In the genomic region with DNA sequence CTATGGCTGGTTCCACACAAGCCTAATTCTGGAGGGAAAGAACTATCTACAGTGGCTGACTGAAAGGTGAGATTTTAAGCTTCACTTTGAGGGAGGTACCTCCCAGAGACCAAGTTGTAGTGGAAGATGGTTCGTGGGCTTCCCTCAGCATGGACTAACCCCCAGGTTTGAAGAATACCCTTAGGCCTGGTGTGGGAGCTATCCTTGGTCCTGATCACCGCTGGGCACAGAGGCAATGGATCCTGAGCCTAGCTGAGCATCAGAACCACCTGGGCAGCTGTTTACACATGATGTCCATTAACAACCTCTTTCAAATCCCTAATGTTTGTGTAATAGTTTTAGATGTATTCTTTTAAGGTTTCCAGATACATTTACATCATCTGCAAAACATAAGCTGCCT, we compare ENCODE assay signal across 3 cellular contexts.
TF ChIP-seq lines count a peak whose summit lies in the region.

No MANE protein-coding gene starts in this region.

TF ChIP-seq in SK-N-SH, 30 proteins besides CTCF, POLR2A, EP300 and RAD21 (continued from another document):
- TF ChIP-seq, protein P1, sequence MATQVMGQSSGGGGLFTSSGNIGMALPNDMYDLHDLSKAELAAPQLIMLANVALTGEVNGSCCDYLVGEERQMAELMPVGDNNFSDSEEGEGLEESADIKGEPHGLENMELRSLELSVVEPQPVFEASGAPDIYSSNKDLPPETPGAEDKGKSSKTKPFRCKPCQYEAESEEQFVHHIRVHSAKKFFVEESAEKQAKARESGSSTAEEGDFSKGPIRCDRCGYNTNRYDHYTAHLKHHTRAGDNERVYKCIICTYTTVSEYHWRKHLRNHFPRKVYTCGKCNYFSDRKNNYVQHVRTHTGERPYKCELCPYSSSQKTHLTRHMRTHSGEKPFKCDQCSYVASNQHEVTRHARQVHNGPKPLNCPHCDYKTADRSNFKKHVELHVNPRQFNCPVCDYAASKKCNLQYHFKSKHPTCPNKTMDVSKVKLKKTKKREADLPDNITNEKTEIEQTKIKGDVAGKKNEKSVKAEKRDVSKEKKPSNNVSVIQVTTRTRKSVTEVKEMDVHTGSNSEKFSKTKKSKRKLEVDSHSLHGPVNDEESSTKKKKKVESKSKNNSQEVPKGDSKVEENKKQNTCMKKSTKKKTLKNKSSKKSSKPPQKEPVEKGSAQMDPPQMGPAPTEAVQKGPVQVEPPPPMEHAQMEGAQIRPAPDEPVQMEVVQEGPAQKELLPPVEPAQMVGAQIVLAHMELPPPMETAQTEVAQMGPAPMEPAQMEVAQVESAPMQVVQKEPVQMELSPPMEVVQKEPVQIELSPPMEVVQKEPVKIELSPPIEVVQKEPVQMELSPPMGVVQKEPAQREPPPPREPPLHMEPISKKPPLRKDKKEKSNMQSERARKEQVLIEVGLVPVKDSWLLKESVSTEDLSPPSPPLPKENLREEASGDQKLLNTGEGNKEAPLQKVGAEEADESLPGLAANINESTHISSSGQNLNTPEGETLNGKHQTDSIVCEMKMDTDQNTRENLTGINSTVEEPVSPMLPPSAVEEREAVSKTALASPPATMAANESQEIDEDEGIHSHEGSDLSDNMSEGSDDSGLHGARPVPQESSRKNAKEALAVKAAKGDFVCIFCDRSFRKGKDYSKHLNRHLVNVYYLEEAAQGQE (IDR thresholded peaks at IDR 0.05; ENCODE audit: low read depth, low read length): peak; percentile 95
TF ChIP-seq in SK-N-SH: peak in this region for 1.

TF ChIP-seq in SK-N-SH treated with all-trans-retinoic acid at 6 μM for 48 hours, 23 proteins besides CTCF, POLR2A, EP300 and RAD21 (continued from another document):
- TF ChIP-seq, protein P2, sequence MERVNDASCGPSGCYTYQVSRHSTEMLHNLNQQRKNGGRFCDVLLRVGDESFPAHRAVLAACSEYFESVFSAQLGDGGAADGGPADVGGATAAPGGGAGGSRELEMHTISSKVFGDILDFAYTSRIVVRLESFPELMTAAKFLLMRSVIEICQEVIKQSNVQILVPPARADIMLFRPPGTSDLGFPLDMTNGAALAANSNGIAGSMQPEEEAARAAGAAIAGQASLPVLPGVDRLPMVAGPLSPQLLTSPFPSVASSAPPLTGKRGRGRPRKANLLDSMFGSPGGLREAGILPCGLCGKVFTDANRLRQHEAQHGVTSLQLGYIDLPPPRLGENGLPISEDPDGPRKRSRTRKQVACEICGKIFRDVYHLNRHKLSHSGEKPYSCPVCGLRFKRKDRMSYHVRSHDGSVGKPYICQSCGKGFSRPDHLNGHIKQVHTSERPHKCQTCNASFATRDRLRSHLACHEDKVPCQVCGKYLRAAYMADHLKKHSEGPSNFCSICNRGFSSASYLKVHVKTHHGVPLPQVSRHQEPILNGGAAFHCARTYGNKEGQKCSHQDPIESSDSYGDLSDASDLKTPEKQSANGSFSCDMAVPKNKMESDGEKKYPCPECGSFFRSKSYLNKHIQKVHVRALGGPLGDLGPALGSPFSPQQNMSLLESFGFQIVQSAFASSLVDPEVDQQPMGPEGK (CRISPR knock-in tag; IDR thresholded peaks at IDR 0.05; ENCODE audit: borderline replicate concordance): no peak
- TF ChIP-seq, protein P3, sequence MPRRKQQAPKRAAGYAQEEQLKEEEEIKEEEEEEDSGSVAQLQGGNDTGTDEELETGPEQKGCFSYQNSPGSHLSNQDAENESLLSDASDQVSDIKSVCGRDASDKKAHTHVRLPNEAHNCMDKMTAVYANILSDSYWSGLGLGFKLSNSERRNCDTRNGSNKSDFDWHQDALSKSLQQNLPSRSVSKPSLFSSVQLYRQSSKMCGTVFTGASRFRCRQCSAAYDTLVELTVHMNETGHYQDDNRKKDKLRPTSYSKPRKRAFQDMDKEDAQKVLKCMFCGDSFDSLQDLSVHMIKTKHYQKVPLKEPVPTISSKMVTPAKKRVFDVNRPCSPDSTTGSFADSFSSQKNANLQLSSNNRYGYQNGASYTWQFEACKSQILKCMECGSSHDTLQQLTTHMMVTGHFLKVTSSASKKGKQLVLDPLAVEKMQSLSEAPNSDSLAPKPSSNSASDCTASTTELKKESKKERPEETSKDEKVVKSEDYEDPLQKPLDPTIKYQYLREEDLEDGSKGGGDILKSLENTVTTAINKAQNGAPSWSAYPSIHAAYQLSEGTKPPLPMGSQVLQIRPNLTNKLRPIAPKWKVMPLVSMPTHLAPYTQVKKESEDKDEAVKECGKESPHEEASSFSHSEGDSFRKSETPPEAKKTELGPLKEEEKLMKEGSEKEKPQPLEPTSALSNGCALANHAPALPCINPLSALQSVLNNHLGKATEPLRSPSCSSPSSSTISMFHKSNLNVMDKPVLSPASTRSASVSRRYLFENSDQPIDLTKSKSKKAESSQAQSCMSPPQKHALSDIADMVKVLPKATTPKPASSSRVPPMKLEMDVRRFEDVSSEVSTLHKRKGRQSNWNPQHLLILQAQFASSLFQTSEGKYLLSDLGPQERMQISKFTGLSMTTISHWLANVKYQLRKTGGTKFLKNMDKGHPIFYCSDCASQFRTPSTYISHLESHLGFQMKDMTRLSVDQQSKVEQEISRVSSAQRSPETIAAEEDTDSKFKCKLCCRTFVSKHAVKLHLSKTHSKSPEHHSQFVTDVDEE (CRISPR knock-in tag; IDR thresholded peaks at IDR 0.05): no peak
- TF ChIP-seq OSR1 (CRISPR knock-in tag; IDR thresholded peaks at IDR 0.05) (no peak), ZNF565 (CRISPR knock-in tag; conservative IDR thresholded peaks at IDR 0.05; ENCODE audit: low read depth) (no peak), ESRRG (CRISPR knock-in tag; IDR thresholded peaks at IDR 0.05) (no peak), ISL1 (CRISPR knock-in tag; IDR thresholded peaks at IDR 0.05) (no peak), GLIS3 (CRISPR knock-in tag; IDR thresholded peaks at IDR 0.05) (no peak), ZNF70 (CRISPR knock-in tag; IDR thresholded peaks at IDR 0.05) (no peak)

TF ChIP-seq in WTC11, 78 proteins besides CTCF, POLR2A, EP300 and RAD21 (continued from another document):
- TF ChIP-seq, protein P4, sequence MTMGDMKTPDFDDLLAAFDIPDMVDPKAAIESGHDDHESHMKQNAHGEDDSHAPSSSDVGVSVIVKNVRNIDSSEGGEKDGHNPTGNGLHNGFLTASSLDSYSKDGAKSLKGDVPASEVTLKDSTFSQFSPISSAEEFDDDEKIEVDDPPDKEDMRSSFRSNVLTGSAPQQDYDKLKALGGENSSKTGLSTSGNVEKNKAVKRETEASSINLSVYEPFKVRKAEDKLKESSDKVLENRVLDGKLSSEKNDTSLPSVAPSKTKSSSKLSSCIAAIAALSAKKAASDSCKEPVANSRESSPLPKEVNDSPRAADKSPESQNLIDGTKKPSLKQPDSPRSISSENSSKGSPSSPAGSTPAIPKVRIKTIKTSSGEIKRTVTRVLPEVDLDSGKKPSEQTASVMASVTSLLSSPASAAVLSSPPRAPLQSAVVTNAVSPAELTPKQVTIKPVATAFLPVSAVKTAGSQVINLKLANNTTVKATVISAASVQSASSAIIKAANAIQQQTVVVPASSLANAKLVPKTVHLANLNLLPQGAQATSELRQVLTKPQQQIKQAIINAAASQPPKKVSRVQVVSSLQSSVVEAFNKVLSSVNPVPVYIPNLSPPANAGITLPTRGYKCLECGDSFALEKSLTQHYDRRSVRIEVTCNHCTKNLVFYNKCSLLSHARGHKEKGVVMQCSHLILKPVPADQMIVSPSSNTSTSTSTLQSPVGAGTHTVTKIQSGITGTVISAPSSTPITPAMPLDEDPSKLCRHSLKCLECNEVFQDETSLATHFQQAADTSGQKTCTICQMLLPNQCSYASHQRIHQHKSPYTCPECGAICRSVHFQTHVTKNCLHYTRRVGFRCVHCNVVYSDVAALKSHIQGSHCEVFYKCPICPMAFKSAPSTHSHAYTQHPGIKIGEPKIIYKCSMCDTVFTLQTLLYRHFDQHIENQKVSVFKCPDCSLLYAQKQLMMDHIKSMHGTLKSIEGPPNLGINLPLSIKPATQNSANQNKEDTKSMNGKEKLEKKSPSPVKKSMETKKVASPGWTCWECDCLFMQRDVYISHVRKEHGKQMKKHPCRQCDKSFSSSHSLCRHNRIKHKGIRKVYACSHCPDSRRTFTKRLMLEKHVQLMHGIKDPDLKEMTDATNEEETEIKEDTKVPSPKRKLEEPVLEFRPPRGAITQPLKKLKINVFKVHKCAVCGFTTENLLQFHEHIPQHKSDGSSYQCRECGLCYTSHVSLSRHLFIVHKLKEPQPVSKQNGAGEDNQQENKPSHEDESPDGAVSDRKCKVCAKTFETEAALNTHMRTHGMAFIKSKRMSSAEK (CRISPR knock-in tag; IDR thresholded peaks at IDR 0.05; ENCODE audit: borderline replicate concordance): no peak
- TF ChIP-seq, protein P5, sequence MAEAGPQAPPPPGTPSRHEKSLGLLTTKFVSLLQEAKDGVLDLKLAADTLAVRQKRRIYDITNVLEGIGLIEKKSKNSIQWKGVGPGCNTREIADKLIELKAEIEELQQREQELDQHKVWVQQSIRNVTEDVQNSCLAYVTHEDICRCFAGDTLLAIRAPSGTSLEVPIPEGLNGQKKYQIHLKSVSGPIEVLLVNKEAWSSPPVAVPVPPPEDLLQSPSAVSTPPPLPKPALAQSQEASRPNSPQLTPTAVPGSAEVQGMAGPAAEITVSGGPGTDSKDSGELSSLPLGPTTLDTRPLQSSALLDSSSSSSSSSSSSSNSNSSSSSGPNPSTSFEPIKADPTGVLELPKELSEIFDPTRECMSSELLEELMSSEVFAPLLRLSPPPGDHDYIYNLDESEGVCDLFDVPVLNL (CRISPR knock-in tag; IDR thresholded peaks at IDR 0.05; ENCODE audit: borderline replicate concordance, low read depth): no peak
- TF ChIP-seq, protein P6, sequence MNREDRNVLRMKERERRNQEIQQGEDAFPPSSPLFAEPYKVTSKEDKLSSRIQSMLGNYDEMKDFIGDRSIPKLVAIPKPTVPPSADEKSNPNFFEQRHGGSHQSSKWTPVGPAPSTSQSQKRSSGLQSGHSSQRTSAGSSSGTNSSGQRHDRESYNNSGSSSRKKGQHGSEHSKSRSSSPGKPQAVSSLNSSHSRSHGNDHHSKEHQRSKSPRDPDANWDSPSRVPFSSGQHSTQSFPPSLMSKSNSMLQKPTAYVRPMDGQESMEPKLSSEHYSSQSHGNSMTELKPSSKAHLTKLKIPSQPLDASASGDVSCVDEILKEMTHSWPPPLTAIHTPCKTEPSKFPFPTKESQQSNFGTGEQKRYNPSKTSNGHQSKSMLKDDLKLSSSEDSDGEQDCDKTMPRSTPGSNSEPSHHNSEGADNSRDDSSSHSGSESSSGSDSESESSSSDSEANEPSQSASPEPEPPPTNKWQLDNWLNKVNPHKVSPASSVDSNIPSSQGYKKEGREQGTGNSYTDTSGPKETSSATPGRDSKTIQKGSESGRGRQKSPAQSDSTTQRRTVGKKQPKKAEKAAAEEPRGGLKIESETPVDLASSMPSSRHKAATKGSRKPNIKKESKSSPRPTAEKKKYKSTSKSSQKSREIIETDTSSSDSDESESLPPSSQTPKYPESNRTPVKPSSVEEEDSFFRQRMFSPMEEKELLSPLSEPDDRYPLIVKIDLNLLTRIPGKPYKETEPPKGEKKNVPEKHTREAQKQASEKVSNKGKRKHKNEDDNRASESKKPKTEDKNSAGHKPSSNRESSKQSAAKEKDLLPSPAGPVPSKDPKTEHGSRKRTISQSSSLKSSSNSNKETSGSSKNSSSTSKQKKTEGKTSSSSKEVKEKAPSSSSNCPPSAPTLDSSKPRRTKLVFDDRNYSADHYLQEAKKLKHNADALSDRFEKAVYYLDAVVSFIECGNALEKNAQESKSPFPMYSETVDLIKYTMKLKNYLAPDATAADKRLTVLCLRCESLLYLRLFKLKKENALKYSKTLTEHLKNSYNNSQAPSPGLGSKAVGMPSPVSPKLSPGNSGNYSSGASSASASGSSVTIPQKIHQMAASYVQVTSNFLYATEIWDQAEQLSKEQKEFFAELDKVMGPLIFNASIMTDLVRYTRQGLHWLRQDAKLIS (CRISPR knock-in tag; IDR thresholded peaks at IDR 0.05; ENCODE audit: borderline replicate concordance): no peak
- TF ChIP-seq ZNF671 (CRISPR knock-in tag; IDR thresholded peaks at IDR 0.05) (no peak), NFATC4 (CRISPR knock-in tag; IDR thresholded peaks at IDR 0.05) (no peak), SMAD3 (CRISPR knock-in tag; IDR thresholded peaks at IDR 0.05; ENCODE audit: borderline replicate concordance) (no peak)
- TF ChIP-seq, protein P7, sequence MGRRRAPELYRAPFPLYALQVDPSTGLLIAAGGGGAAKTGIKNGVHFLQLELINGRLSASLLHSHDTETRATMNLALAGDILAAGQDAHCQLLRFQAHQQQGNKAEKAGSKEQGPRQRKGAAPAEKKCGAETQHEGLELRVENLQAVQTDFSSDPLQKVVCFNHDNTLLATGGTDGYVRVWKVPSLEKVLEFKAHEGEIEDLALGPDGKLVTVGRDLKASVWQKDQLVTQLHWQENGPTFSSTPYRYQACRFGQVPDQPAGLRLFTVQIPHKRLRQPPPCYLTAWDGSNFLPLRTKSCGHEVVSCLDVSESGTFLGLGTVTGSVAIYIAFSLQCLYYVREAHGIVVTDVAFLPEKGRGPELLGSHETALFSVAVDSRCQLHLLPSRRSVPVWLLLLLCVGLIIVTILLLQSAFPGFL (CRISPR knock-in tag; IDR thresholded peaks at IDR 0.05; ENCODE audit: borderline replicate concordance): no peak
- TF ChIP-seq, protein P8, sequence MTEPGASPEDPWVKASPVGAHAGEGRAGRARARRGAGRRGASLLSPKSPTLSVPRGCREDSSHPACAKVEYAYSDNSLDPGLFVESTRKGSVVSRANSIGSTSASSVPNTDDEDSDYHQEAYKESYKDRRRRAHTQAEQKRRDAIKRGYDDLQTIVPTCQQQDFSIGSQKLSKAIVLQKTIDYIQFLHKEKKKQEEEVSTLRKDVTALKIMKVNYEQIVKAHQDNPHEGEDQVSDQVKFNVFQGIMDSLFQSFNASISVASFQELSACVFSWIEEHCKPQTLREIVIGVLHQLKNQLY (CRISPR knock-in tag; IDR thresholded peaks at IDR 0.05): no peak
